2 cellular contexts compared by ENCODE assay signal in the genomic region with DNA sequence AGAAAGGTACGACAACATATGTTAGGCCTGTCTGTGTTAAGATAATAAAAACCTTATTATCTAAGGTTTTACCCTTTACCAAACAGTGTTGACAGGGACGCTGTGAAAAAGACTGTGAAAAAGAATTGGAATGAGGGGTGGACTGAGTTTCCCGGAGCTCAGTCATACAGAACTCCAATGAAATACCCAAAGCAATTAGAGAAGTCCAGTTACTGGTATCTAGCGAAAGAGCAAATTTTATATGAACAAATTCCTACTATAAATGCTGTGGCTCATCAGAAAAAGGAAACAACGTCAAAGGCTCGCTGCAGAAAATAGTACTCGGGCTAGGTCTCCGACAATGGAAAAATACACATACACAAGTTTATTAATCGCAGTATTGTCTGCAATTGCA.
TF ChIP-seq lines count a peak whose summit lies in the region.

No MANE protein-coding gene starts in this region.

TF ChIP-seq in HEK293, 187 proteins besides CTCF, POLR2A, EP300 and RAD21 (continued from another document):
- TF ChIP-seq, protein P1, sequence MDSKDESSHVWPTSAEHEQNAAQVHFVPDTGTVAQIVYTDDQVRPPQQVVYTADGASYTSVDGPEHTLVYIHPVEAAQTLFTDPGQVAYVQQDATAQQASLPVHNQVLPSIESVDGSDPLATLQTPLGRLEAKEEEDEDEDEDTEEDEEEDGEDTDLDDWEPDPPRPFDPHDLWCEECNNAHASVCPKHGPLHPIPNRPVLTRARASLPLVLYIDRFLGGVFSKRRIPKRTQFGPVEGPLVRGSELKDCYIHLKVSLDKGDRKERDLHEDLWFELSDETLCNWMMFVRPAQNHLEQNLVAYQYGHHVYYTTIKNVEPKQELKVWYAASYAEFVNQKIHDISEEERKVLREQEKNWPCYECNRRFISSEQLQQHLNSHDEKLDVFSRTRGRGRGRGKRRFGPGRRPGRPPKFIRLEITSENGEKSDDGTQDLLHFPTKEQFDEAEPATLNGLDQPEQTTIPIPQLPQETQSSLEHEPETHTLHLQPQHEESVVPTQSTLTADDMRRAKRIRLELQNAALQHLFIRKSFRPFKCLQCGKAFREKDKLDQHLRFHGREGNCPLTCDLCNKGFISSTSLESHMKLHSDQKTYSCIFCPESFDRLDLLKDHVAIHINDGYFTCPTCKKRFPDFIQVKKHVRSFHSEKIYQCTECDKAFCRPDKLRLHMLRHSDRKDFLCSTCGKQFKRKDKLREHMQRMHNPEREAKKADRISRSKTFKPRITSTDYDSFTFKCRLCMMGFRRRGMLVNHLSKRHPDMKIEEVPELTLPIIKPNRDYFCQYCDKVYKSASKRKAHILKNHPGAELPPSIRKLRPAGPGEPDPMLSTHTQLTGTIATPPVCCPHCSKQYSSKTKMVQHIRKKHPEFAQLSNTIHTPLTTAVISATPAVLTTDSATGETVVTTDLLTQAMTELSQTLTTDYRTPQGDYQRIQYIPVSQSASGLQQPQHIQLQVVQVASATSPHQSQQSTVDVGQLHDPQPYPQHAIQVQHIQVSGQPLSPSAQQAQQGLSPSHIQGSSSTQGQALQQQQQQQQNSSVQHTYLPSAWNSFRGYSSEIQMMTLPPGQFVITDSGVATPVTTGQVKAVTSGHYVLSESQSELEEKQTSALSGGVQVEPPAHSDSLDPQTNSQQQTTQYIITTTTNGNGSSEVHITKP (tag by site-specific recombination; IDR thresholded peaks at IDR 0.05), result peak; percentile 11; the same call in 1 of the 2 replicates

TF ChIP-seq in WTC11, 78 proteins besides CTCF, POLR2A, EP300 and RAD21 (continued from another document):
- TF ChIP-seq, protein P2, sequence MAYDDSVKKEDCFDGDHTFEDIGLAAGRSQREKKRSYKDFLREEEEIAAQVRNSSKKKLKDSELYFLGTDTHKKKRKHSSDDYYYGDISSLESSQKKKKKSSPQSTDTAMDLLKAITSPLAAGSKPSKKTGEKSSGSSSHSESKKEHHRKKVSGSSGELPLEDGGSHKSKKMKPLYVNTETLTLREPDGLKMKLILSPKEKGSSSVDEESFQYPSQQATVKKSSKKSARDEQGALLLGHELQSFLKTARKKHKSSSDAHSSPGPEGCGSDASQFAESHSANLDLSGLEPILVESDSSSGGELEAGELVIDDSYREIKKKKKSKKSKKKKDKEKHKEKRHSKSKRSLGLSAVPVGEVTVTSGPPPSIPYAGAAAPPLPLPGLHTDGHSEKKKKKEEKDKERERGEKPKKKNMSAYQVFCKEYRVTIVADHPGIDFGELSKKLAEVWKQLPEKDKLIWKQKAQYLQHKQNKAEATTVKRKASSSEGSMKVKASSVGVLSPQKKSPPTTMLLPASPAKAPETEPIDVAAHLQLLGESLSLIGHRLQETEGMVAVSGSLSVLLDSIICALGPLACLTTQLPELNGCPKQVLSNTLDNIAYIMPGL (CRISPR knock-in tag; IDR thresholded peaks at IDR 0.05), result no peak
- TF ChIP-seq JUN (CRISPR knock-in tag; IDR thresholded peaks at IDR 0.05) (no peak), OVOL2 (CRISPR knock-in tag; IDR thresholded peaks at IDR 0.05; ENCODE audit: borderline replicate concordance) (no peak), ZNF416 (CRISPR knock-in tag; IDR thresholded peaks at IDR 0.05) (no peak), TCF7 (CRISPR knock-in tag; IDR thresholded peaks at IDR 0.05; ENCODE audit: low read depth) (no peak), GABPB1 (CRISPR knock-in tag; IDR thresholded peaks at IDR 0.05) (no peak)
- TF ChIP-seq, protein P3, sequence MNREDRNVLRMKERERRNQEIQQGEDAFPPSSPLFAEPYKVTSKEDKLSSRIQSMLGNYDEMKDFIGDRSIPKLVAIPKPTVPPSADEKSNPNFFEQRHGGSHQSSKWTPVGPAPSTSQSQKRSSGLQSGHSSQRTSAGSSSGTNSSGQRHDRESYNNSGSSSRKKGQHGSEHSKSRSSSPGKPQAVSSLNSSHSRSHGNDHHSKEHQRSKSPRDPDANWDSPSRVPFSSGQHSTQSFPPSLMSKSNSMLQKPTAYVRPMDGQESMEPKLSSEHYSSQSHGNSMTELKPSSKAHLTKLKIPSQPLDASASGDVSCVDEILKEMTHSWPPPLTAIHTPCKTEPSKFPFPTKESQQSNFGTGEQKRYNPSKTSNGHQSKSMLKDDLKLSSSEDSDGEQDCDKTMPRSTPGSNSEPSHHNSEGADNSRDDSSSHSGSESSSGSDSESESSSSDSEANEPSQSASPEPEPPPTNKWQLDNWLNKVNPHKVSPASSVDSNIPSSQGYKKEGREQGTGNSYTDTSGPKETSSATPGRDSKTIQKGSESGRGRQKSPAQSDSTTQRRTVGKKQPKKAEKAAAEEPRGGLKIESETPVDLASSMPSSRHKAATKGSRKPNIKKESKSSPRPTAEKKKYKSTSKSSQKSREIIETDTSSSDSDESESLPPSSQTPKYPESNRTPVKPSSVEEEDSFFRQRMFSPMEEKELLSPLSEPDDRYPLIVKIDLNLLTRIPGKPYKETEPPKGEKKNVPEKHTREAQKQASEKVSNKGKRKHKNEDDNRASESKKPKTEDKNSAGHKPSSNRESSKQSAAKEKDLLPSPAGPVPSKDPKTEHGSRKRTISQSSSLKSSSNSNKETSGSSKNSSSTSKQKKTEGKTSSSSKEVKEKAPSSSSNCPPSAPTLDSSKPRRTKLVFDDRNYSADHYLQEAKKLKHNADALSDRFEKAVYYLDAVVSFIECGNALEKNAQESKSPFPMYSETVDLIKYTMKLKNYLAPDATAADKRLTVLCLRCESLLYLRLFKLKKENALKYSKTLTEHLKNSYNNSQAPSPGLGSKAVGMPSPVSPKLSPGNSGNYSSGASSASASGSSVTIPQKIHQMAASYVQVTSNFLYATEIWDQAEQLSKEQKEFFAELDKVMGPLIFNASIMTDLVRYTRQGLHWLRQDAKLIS (CRISPR knock-in tag; IDR thresholded peaks at IDR 0.05; ENCODE audit: borderline replicate concordance), result no peak
- TF ChIP-seq, protein P4, sequence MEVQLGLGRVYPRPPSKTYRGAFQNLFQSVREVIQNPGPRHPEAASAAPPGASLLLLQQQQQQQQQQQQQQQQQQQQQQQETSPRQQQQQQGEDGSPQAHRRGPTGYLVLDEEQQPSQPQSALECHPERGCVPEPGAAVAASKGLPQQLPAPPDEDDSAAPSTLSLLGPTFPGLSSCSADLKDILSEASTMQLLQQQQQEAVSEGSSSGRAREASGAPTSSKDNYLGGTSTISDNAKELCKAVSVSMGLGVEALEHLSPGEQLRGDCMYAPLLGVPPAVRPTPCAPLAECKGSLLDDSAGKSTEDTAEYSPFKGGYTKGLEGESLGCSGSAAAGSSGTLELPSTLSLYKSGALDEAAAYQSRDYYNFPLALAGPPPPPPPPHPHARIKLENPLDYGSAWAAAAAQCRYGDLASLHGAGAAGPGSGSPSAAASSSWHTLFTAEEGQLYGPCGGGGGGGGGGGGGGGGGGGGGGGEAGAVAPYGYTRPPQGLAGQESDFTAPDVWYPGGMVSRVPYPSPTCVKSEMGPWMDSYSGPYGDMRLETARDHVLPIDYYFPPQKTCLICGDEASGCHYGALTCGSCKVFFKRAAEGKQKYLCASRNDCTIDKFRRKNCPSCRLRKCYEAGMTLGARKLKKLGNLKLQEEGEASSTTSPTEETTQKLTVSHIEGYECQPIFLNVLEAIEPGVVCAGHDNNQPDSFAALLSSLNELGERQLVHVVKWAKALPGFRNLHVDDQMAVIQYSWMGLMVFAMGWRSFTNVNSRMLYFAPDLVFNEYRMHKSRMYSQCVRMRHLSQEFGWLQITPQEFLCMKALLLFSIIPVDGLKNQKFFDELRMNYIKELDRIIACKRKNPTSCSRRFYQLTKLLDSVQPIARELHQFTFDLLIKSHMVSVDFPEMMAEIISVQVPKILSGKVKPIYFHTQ (CRISPR knock-in tag; IDR thresholded peaks at IDR 0.05), result no peak
TF ChIP-seq in WTC11: peak in this region for 0.
